In genomic region chr19:46856062-46857022, GRCh38 we compare ENCODE assay signal across 8 cellular contexts. TPM values are rescaled to one million over a fixed set of nuclear protein-coding genes. Genes with fewer than 3 reads are reported as not detected.
DNase-seq lines count a peak whose midpoint lies in the region; ATAC-seq and TF ChIP-seq lines count a peak whose summit lies in the region.

No MANE protein-coding gene starts in this region.

- peaks cover 21% of the 10 kb centered on the region for H3K4me1 Mint-ChIP-seq in CD14-positive monocyte
- peaks cover 15 to 20% of the 10 kb centered on the region in 2 donors for H3K4me1 Mint-ChIP-seq in natural killer cell treated with Interleukin-12 subunit alpha and Interleukin-12 subunit beta and Interleukin-15 and Interleukin-18, amount 100 ng/mL, for 72 hours (ENCODE audit: low read depth in 2 of 2)

- no peaks in the 10 kb centered on the region for H3K9me3 ChIP-seq in RWPE2 (ENCODE audit: severe bottlenecking)

- DNase-seq in CD14-positive monocyte (ENCODE audit: low spot score) (peak; percentile 88), KG1 (lab: John Stamatoyannopoulos, UW) (peak; percentile 73), RWPE2 (ENCODE audit: low spot score) (peak; percentile 96), fibroblast of peridontal ligament (ENCODE audit: extremely low read depth) (peak; percentile 94)
- DNase-seq in activated T-helper 9 cell treated with anti-CD3 and anti-CD28 coated beads, Interleukin-2, amount 50 U/mL, for 16 hours (ENCODE audit: low read depth), result peak; percentile 87
- DNase-seq in natural killer cell treated with Interleukin-12 subunit alpha and Interleukin-12 subunit beta and Interleukin-15 and Interleukin-18, amount 100 ng/mL, for 72 hours (ENCODE audit: low spot score), result peak; percentile 94
- DNase-seq in stimulated activated naive CD4-positive, alpha-beta T cell treated with Interleukin-2 at 50 U/mL for 16 hours (lab: John Stamatoyannopoulos, UW), result peak; percentile 93

- peak overlapping the region; percentile 84 to 94 for H3K4me3 Mint-ChIP-seq in CD14-positive monocyte
- peak overlapping the region; percentile 82 for H3K4me3 Mint-ChIP-seq in natural killer cell treated with Interleukin-12 subunit alpha and Interleukin-12 subunit beta and Interleukin-15 and Interleukin-18, amount 100 ng/mL, for 72 hours

- H3K4me1 ChIP-seq in RWPE2 (ENCODE audit: insufficient read depth, poor library complexity, severe bottlenecking), result peaks cover 9% of the 10 kb centered on the region

- peak overlapping the region; percentile 88 to 94 (median 89) for H3K27ac Mint-ChIP-seq in CD14-positive monocyte
- H3K27ac Mint-ChIP-seq in natural killer cell treated with Interleukin-12 subunit alpha and Interleukin-12 subunit beta and Interleukin-15 and Interleukin-18, amount 100 ng/mL, for 72 hours, result peak overlapping the region in 1 of 2 donors; percentile 79

- H3K27me3 Mint-ChIP-seq in CD14-positive monocyte (ENCODE audit: low read depth in 3 of 3), result peaks cover 2 to 4% (median 3%) of the 10 kb centered on the region in 3 donors
- no peaks in the 10 kb centered on the region for H3K27me3 Mint-ChIP-seq in natural killer cell treated with Interleukin-12 subunit alpha and Interleukin-12 subunit beta and Interleukin-15 and Interleukin-18, amount 100 ng/mL, for 72 hours

- TF ChIP-seq CTCF in CD14-positive monocyte (IDR thresholded peaks at IDR 0.05) (peak; percentile 71), RWPE2 (IDR thresholded peaks at IDR 0.05; ENCODE audit: poor library complexity, severe bottlenecking) (peak; percentile 95)

- H3K27me3 ChIP-seq in RWPE2 (ENCODE audit: insufficient read depth, poor library complexity, severe bottlenecking), result no peaks in the 10 kb centered on the region

- H3K9me3 Mint-ChIP-seq in CD14-positive monocyte, result peaks cover 0 to 4% (median 0%) of the 10 kb centered on the region in 7 donors
- H3K9me3 Mint-ChIP-seq in natural killer cell treated with Interleukin-12 subunit alpha and Interleukin-12 subunit beta and Interleukin-15 and Interleukin-18, amount 100 ng/mL, for 72 hours, result no peaks in the 10 kb centered on the region

- H3K4me3 ChIP-seq in RWPE2 (ENCODE audit: severe bottlenecking), result peak overlapping the region; percentile 3

- H3K36me3 ChIP-seq in RWPE2 (ENCODE audit: low read depth), result no peaks in the 10 kb centered on the region

- peak overlapping the region; percentile 23 for H3K27ac ChIP-seq in RWPE2 (ENCODE audit: poor library complexity, severe bottlenecking)

- intact Hi-C loops in CD14-positive monocyte (cut with micrococcal nuclease), result loop anchor here in 1 of 2 donors (10.0 kb wide), 1 partner anchor 992 kb away; the partner anchor contains the start of genes FOXA3 and SYMPK

- no peaks in the 10 kb centered on the region for H3K36me3 Mint-ChIP-seq in CD14-positive monocyte
- no peaks in the 10 kb centered on the region for H3K36me3 Mint-ChIP-seq in natural killer cell treated with Interleukin-12 subunit alpha and Interleukin-12 subunit beta and Interleukin-15 and Interleukin-18, amount 100 ng/mL, for 72 hours

- ATAC-seq in GM19463 (IDR thresholded peaks at IDR 0.05; ENCODE audit: unreplicated experiment) (peak; percentile 49), RWPE2 (ENCODE audit: low read depth) (peak; percentile 68)
- ATAC-seq in natural killer cell treated with Interleukin-12 subunit alpha and Interleukin-12 subunit beta and Interleukin-15 and Interleukin-18, amount 100 ng/mL, for 72 hours, result peak; percentile 77 to 81

RNA-seq across cellular contexts. Expression of gene ARHGAP35, which starts 4.5 kb away (rescaled TPM):
- polyA plus RNA-seq in CD14-positive monocyte, result 1 to 10 TPM; 1.5 to 2.0 TPM
- total RNA-seq in natural killer cell treated with Interleukin-12 subunit alpha and Interleukin-12 subunit beta and Interleukin-15 and Interleukin-18, amount 100 ng/mL, for 72 hours, result 10 to 100 TPM; 27.6 to 42.9 TPM

RNA-seq across cellular contexts. Expression of gene AP2S1, which starts 5.7 kb away (rescaled TPM):
- polyA plus RNA-seq in CD14-positive monocyte, result 100 to 1,000 TPM; 170 to 194 TPM
- total RNA-seq in natural killer cell treated with Interleukin-12 subunit alpha and Interleukin-12 subunit beta and Interleukin-15 and Interleukin-18, amount 100 ng/mL, for 72 hours, result 100 to 1,000 TPM in 1 of 2 donors, 10 to 100 TPM in 1; 94.3 to 130 TPM

Comparison
In these comparisons a context has a peak if more than half of its experiments do, and no peak if none do; other contexts are left out.
1. Peak in every context shown above with its lines: DNase-seq, ATAC-seq, H3K4me3 ChIP-seq and H3K27ac ChIP-seq.